In the genomic region with DNA sequence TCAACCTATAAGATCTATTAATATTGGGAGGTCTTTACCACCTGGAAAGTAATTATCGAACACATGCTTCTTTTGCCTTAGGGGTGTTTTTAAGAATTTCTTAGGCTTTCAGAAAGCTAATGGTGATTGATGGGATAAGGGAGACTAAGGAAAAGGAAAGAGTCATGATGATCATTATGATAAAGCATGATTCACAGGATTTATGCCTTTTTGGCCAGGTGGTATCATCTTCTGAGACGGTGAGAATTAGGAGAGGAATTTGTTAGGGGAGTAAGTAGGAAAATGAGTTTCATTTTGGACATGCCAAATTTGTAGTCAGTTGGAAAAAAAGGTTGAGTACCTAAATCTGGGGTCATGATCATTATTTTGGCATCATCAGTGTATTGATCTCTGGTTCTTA, we compare ENCODE assay signal across 21 cellular contexts.
"Had no signal": no experiment of that assay in that cellular context is flagged by ENCODE, and none has a peak within 500 bp of the region (broad histone marks: within the 10 kb centered on the region; RNA-seq: fewer than 3 reads in every experiment).

No MANE protein-coding gene starts in this region.

- H3K36me3 ChIP-seq: breast epithelium, ovary, right atrium auricular region, thyroid gland had no signal

- H3K27me3 Mint-ChIP-seq: activated T-cell treated with anti-CD3 and anti-CD28 coated beads, Interleukin-2, amount 50 U/mL, for 24 hours; activated T-helper 17 cell treated with anti-CD3 and anti-CD28 coated beads, Interleukin-2, amount 50 U/mL, for 72 hours; memory B cell had no signal

- H3K27ac ChIP-seq: breast epithelium, hepatocyte, neutrophil, ovary, psoas muscle, right atrium auricular region, thyroid gland had no signal

- H3K27me3 ChIP-seq: breast epithelium, hepatocyte, neutrophil, ovary, right atrium auricular region, thyroid gland had no signal

- H2AFZ ChIP-seq: hepatocyte had no signal

- H3K9me3 ChIP-seq: breast epithelium, neutrophil, ovary, psoas muscle, right atrium auricular region, thyroid gland had no signal

- H3K4me1 ChIP-seq: breast epithelium, thyroid gland had no signal

- H3K9me3 Mint-ChIP-seq: activated naive CD4-positive, alpha-beta T cell treated with anti-CD3 and anti-CD28 coated beads, Interleukin-2, amount 50 U/mL, for 72 hours; activated T-cell treated with anti-CD3 and anti-CD28 coated beads, Interleukin-2, amount 50 U/mL, for 24 hours; activated T-helper 17 cell treated with anti-CD3 and anti-CD28 coated beads, Interleukin-2, amount 50 U/mL, for 72 hours; immature natural killer cell; memory B cell; nephron had no signal

- DNase-seq: activated CD8-positive, alpha-beta memory T cell treated with anti-CD3 and anti-CD28 coated beads, Interleukin-2, amount 50 U/mL, for 4 hours; activated T-cell treated with anti-CD3 and anti-CD28 coated beads, Interleukin-2, amount 50 U/mL, for 24 hours; cortex of kidney; effector CD4-positive, alpha-beta T cell; glutamatergic neuron; immature natural killer cell; left cardiac atrium; ovary; psoas muscle; stimulated activated CD4-positive, alpha-beta T cell treated with anti-CD3 and anti-CD28 coated beads, Interleukin-4, amount 100 ng/mL, for 24 hours; stimulated activated naive CD4-positive, alpha-beta T cell treated with Interleukin-2 at 50 U/mL for 16 hours; T-helper 1 cell; thyroid gland had no signal

- H3K4me3 Mint-ChIP-seq: activated T-cell treated with anti-CD3 and anti-CD28 coated beads, Interleukin-2, amount 50 U/mL, for 24 hours; activated T-helper 17 cell treated with anti-CD3 and anti-CD28 coated beads, Interleukin-2, amount 50 U/mL, for 72 hours; immature natural killer cell; memory B cell; nephron had no signal

- H3K27ac Mint-ChIP-seq: activated naive CD4-positive, alpha-beta T cell treated with anti-CD3 and anti-CD28 coated beads, Interleukin-2, amount 50 U/mL, for 72 hours; activated T-cell treated with anti-CD3 and anti-CD28 coated beads, Interleukin-2, amount 50 U/mL, for 24 hours; activated T-helper 17 cell treated with anti-CD3 and anti-CD28 coated beads, Interleukin-2, amount 50 U/mL, for 72 hours; immature natural killer cell; memory B cell had no signal

- ATAC-seq: activated naive CD4-positive, alpha-beta T cell treated with anti-CD3 and anti-CD28 coated beads, Interleukin-2, amount 50 U/mL, for 72 hours; activated T-helper 17 cell treated with anti-CD3 and anti-CD28 coated beads, Interleukin-2, amount 50 U/mL, for 72 hours; psoas muscle had no signal

- H3K4me3 ChIP-seq: breast epithelium, hepatocyte, ovary, psoas muscle, right atrium auricular region, thyroid gland had no signal

- H3K4me2 ChIP-seq: hepatocyte had no signal
